8 cellular contexts compared by ENCODE assay signal in genomic region chr2:69643602-69644505, GRCh38. TPM values are rescaled to one million over a fixed set of nuclear protein-coding genes. Genes with fewer than 3 reads are reported as not detected.
DNase-seq lines count a peak whose midpoint lies in the region; ATAC-seq and TF ChIP-seq lines count a peak whose summit lies in the region.

TSS of gene AAK1 (minus strand) at chr2:69643739. CDS start at chr2:69643040, 699 bp downstream.

- peak; percentile 63 for ATAC-seq in DND-41 (ENCODE audit: insufficient read depth, low read depth)
- ATAC-seq in natural killer cell treated with Interleukin-12 subunit alpha and Interleukin-12 subunit beta and Interleukin-15 and Interleukin-18, amount 100 ng/mL, for 72 hours, result peak; percentile 80 to 89
- peak; percentile 66 for ATAC-seq in stimulated activated naive CD8-positive, alpha-beta T cell treated with anti-CD3 and anti-CD28 coated beads, Interleukin-15, Interleukin-2, amounts not matched to agents 100 U/mL and 50 U/mL, for 24 hours

- no peaks in the 10 kb centered on the region for H3K9me3 Mint-ChIP-seq in natural killer cell treated with Interleukin-12 subunit alpha and Interleukin-12 subunit beta and Interleukin-15 and Interleukin-18, amount 100 ng/mL, for 72 hours

- TF ChIP-seq POLR2A in Raji (IDR thresholded peaks at IDR 0.05; ENCODE audit: insufficient read depth, low read depth, low read length), result peak; percentile 63

- H4K20me1 ChIP-seq in DND-41 (ENCODE audit: insufficient read depth, low read length) (peaks cover 31% of the 10 kb centered on the region), Loucy (ENCODE audit: insufficient read depth, low read length, poor library complexity, severe bottlenecking) (peaks cover 37% of the 10 kb centered on the region)

- H3K36me3 ChIP-seq in DND-41 (ENCODE audit: insufficient read depth, low read length) (peaks cover 32% of the 10 kb centered on the region), Loucy (ENCODE audit: insufficient read depth, low read length) (no peaks in the 10 kb centered on the region)

- H3K4me3 Mint-ChIP-seq in natural killer cell treated with Interleukin-12 subunit alpha and Interleukin-12 subunit beta and Interleukin-15 and Interleukin-18, amount 100 ng/mL, for 72 hours, result peak within 1 kb of the TSS; percentile 88

- peaks cover 7% of the 10 kb centered on the region for H3K36me3 Mint-ChIP-seq in natural killer cell treated with Interleukin-12 subunit alpha and Interleukin-12 subunit beta and Interleukin-15 and Interleukin-18, amount 100 ng/mL, for 72 hours

- H3K9me3 ChIP-seq in DND-41 (ENCODE audit: insufficient read depth, low read length, severe bottlenecking), result no peaks in the 10 kb centered on the region
- H3K9me3 ChIP-seq in Loucy (ENCODE audit: insufficient read depth, low read depth, low read length), result no peaks in the 10 kb centered on the region

- DNase-seq in DND-41 (peak; percentile 93), H4 (ENCODE audit: low spot score) (peak; percentile 82), fibroblast of pulmonary artery (ENCODE audit: low read depth) (peak; percentile 90)
- peak; percentile 76 for DNase-seq in activated effector memory CD4-positive, alpha-beta T cell treated with Interleukin-2 at 50 U/mL for 16 hours
- DNase-seq in natural killer cell treated with Interleukin-12 subunit alpha and Interleukin-12 subunit beta and Interleukin-15 and Interleukin-18, amount 100 ng/mL, for 72 hours (ENCODE audit: low spot score), result peak; percentile 89
- peak; percentile 92 for DNase-seq in stimulated activated naive CD8-positive, alpha-beta T cell treated with anti-CD3 and anti-CD28 coated beads, Interleukin-15, Interleukin-2, amounts not matched to agents 100 U/mL and 50 U/mL, for 24 hours

- H3K9ac ChIP-seq in DND-41 (ENCODE audit: low read depth, low read length) (peak within 1 kb of the TSS; percentile 65), Loucy (ENCODE audit: low read depth, low read length, poor library complexity, severe bottlenecking) (peak within 1 kb of the TSS; percentile 94)

- H3K79me2 ChIP-seq in DND-41 (ENCODE audit: insufficient read depth, low read length) (peaks cover 58% of the 10 kb centered on the region), Loucy (ENCODE audit: insufficient read depth, low read length) (peaks cover 46% of the 10 kb centered on the region)

- H3K4me3 ChIP-seq in DND-41 (ENCODE audit: low read depth in 1 of 2, low read length in 2 of 2) (peak within 1 kb of the TSS; percentile 73 to 75), Loucy (ENCODE audit: low read length, poor library complexity, severe bottlenecking) (peak within 1 kb of the TSS; percentile 81), fibroblast of pulmonary artery (replicated peaks; ENCODE audit: low read depth, low read length) (peak within 1 kb of the TSS; percentile 92)

- peak within 1 kb of the TSS; percentile 73 for H2AFZ ChIP-seq in DND-41 (ENCODE audit: low read depth, low read length)
- peak within 1 kb of the TSS; percentile 91 for H2AFZ ChIP-seq in Loucy (ENCODE audit: low read length)

- no peaks in the 10 kb centered on the region for H3K9me2 ChIP-seq in Loucy (replicated peaks; ENCODE audit: low read depth, low read length)

- H3F3A ChIP-seq in Loucy (ENCODE audit: low read depth), result peaks cover 35% of the 10 kb centered on the region

- H3K27me3 ChIP-seq in DND-41 (ENCODE audit: insufficient read depth, low read length, poor library complexity) (no peaks in the 10 kb centered on the region), Loucy (ENCODE audit: insufficient read depth, low read length, poor library complexity, severe bottlenecking) (no peaks in the 10 kb centered on the region)

- peaks cover 64 to 77% of the 10 kb centered on the region in 2 donors for H3K4me1 Mint-ChIP-seq in natural killer cell treated with Interleukin-12 subunit alpha and Interleukin-12 subunit beta and Interleukin-15 and Interleukin-18, amount 100 ng/mL, for 72 hours (ENCODE audit: low read depth in 2 of 2)

- peak within 1 kb of the TSS; percentile 96 for H3K27ac ChIP-seq in DND-41 (ENCODE audit: low read length)

- H3K4me1 ChIP-seq in DND-41 (ENCODE audit: insufficient read depth, low read length) (peaks cover 76% of the 10 kb centered on the region), Loucy (ENCODE audit: insufficient read depth, low read length, poor library complexity, severe bottlenecking) (peaks cover 67% of the 10 kb centered on the region)

- peak within 1 kb of the TSS; percentile 87 to 88 for H3K27ac Mint-ChIP-seq in natural killer cell treated with Interleukin-12 subunit alpha and Interleukin-12 subunit beta and Interleukin-15 and Interleukin-18, amount 100 ng/mL, for 72 hours

- TF ChIP-seq CTCF in DND-41 (IDR thresholded peaks at IDR 0.05; ENCODE audit: borderline replicate concordance, extremely low read depth, low read length, poor library complexity, severe bottlenecking), result peak; percentile 14
- TF ChIP-seq CTCF in Loucy (conservative IDR thresholded peaks at IDR 0.05; ENCODE audit: low read length), result no peak
- no peak for TF ChIP-seq CTCF in fibroblast of pulmonary artery (IDR thresholded peaks at IDR 0.05; ENCODE audit: low read length, missing control alignments)

- H3K4me2 ChIP-seq in DND-41 (ENCODE audit: insufficient read depth, low read length) (peak within 1 kb of the TSS; percentile 87), Loucy (ENCODE audit: low read depth, low read length, poor library complexity, severe bottlenecking) (peak within 1 kb of the TSS; percentile 87)

- no peaks in the 10 kb centered on the region for H3K27me3 Mint-ChIP-seq in natural killer cell treated with Interleukin-12 subunit alpha and Interleukin-12 subunit beta and Interleukin-15 and Interleukin-18, amount 100 ng/mL, for 72 hours

RNA-seq across cellular contexts. Expression of gene AAK1, which starts in this region (rescaled TPM):
- total RNA-seq in H4 (2014; rRNA removed; shearing (Covaris generic)), result 11.5 and 19.8 TPM in 2 replicates
- total RNA-seq in natural killer cell treated with Interleukin-12 subunit alpha and Interleukin-12 subunit beta and Interleukin-15 and Interleukin-18, amount 100 ng/mL, for 72 hours, result 100 to 1,000 TPM in 1 of 2 donors, 10 to 100 TPM in 1; 97.1 to 114 TPM

Comparison
In these comparisons a context has a peak if more than half of its experiments do, and no peak if none do; other contexts are left out.
1. Peak in every context shown above with its lines: DNase-seq, ATAC-seq, H3K4me3 ChIP-seq and H3K27ac ChIP-seq.